In genomic region chr5:42889311-42889933, GRCh38 we compare ENCODE assay signal across 9 cellular contexts.
DNase-seq lines count a peak whose midpoint lies in the region; ATAC-seq and TF ChIP-seq lines count a peak whose summit lies in the region.
"Had no signal": no experiment of that assay in that cellular context is flagged by ENCODE, and none has a peak within 500 bp of the region (broad histone marks: within the 10 kb centered on the region; RNA-seq: fewer than 3 reads in every experiment).

No MANE protein-coding gene starts in this region.

- POLR2A ChIA-PET in activated CD4-positive, alpha-beta memory T cell treated with anti-CD3 and anti-CD28 coated beads, Interleukin-2, amount 10 ng/mL, durations not matched to agents 7 days and 5 days (lab: Charles Lee): interaction anchor here (0.7 to 1.1 kb wide), 2 partner anchors 150 to 152 kb away, joined by 3 read pairs; no protein-coding TSS in a partner anchor

- no peaks in the 10 kb centered on the region for H3K27me3 ChIP-seq in endodermal cell (ENCODE audit: control insufficient read depth, insufficient read depth, low read length, poor library complexity, severe bottlenecking)

- H3K4me3 ChIP-seq in endodermal cell (ENCODE audit: low read length): no peak overlapping the region

- no peaks in the 10 kb centered on the region for H3K36me3 ChIP-seq in endodermal cell (ENCODE audit: control insufficient read depth, insufficient read depth, low read length)

- no peaks in the 10 kb centered on the region for H3K9me3 ChIP-seq in endodermal cell (ENCODE audit: control insufficient read depth, low read length)

- H3K4me1 Mint-ChIP-seq in activated CD4-positive, alpha-beta memory T cell treated with anti-CD3 and anti-CD28 coated beads, Interleukin-2, amount 10 ng/mL, durations not matched to agents 7 days and 5 days: no peaks in the 10 kb centered on the region
- H3K4me1 Mint-ChIP-seq in endodermal cell: peaks cover 3% of the 10 kb centered on the region
- H3K4me1 Mint-ChIP-seq in mesothelial cell of epicardium: peaks cover 6% of the 10 kb centered on the region
- H3K4me1 Mint-ChIP-seq in stimulated activated effector memory CD8-positive, alpha-beta T cell treated with anti-CD3 and anti-CD28 coated beads, Interleukin-12 subunit alpha, Interleukin-12 subunit beta, amount 100 ng/mL, for 72 hours: no peaks in the 10 kb centered on the region

- H3K4me3 Mint-ChIP-seq in activated CD4-positive, alpha-beta memory T cell treated with anti-CD3 and anti-CD28 coated beads, Interleukin-2, amount 10 ng/mL, durations not matched to agents 7 days and 5 days: no peak overlapping the region
- H3K4me3 Mint-ChIP-seq in endodermal cell: no peak overlapping the region
- no peak overlapping the region for H3K4me3 Mint-ChIP-seq in mesothelial cell of epicardium
- H3K4me3 Mint-ChIP-seq in stimulated activated effector memory CD8-positive, alpha-beta T cell treated with anti-CD3 and anti-CD28 coated beads, Interleukin-12 subunit alpha, Interleukin-12 subunit beta, amount 100 ng/mL, for 72 hours: no peak overlapping the region

- no peaks in the 10 kb centered on the region for H3K4me1 ChIP-seq in endodermal cell (ENCODE audit: control insufficient read depth, insufficient read depth, low read length)

- ATAC-seq in GM21360 (IDR thresholded peaks at IDR 0.05; ENCODE audit: unreplicated experiment) (peak; percentile 91), HG03575 (IDR thresholded peaks at IDR 0.05; ENCODE audit: extremely low read depth, insufficient number of reproducible peaks, low FRiP score, unreplicated experiment) (peak; percentile 91)
- ATAC-seq in stimulated activated effector memory CD8-positive, alpha-beta T cell treated with anti-CD3 and anti-CD28 coated beads, Interleukin-12 subunit alpha, Interleukin-12 subunit beta, amount 100 ng/mL, for 72 hours: peak; percentile 89

- WGBS in endodermal cell (ENCODE audit: insufficient coverage in 1 of 2, insufficient read length in 1 of 2), 2 experiments: 0 to 33% methylated on average over 1 to 4 of the region's 4 CpGs

- no peaks in the 10 kb centered on the region for H3K36me3 Mint-ChIP-seq in activated CD4-positive, alpha-beta memory T cell treated with anti-CD3 and anti-CD28 coated beads, Interleukin-2, amount 10 ng/mL, durations not matched to agents 7 days and 5 days (ENCODE audit: low read depth)
- H3K36me3 Mint-ChIP-seq in endodermal cell (ENCODE audit: low read depth): no peaks in the 10 kb centered on the region
- no peaks in the 10 kb centered on the region for H3K36me3 Mint-ChIP-seq in mesothelial cell of epicardium
- no peaks in the 10 kb centered on the region for H3K36me3 Mint-ChIP-seq in stimulated activated effector memory CD8-positive, alpha-beta T cell treated with anti-CD3 and anti-CD28 coated beads, Interleukin-12 subunit alpha, Interleukin-12 subunit beta, amount 100 ng/mL, for 72 hours

- no peak overlapping the region for H3K27ac Mint-ChIP-seq in activated CD4-positive, alpha-beta memory T cell treated with anti-CD3 and anti-CD28 coated beads, Interleukin-2, amount 10 ng/mL, durations not matched to agents 7 days and 5 days
- H3K27ac Mint-ChIP-seq in endodermal cell (no peak overlapping the region), mesothelial cell of epicardium (no peak overlapping the region)
- H3K27ac Mint-ChIP-seq in stimulated activated effector memory CD8-positive, alpha-beta T cell treated with anti-CD3 and anti-CD28 coated beads, Interleukin-12 subunit alpha, Interleukin-12 subunit beta, amount 100 ng/mL, for 72 hours: no peak overlapping the region

- H3K27me3 Mint-ChIP-seq in activated CD4-positive, alpha-beta memory T cell treated with anti-CD3 and anti-CD28 coated beads, Interleukin-2, amount 10 ng/mL, durations not matched to agents 7 days and 5 days: peaks cover 15% of the 10 kb centered on the region
- H3K27me3 Mint-ChIP-seq in endodermal cell (ENCODE audit: insufficient read depth) (no peaks in the 10 kb centered on the region), mesothelial cell of epicardium (ENCODE audit: low read depth) (peaks cover 6% of the 10 kb centered on the region)

- CTCF ChIA-PET in activated CD4-positive, alpha-beta memory T cell treated with anti-CD3 and anti-CD28 coated beads, Interleukin-2, amount 10 ng/mL, durations not matched to agents 7 days and 5 days (lab: Charles Lee): interaction anchor here (0.6 to 3.1 kb wide), 27 partner anchors 9 to 1031 kb away, joined by 3 to 20 read pairs (median 3); partner anchors contain the start of gene GHR

- no peak overlapping the region for H3K27ac ChIP-seq in endodermal cell (ENCODE audit: low read depth, low read length)
- H3K27ac ChIP-seq: epithelial cell of prostate had no signal

- peak; percentile 16 for DNase-seq in DMS114 treated with DMSO at 0.1 percent for 48 hours (lab: John Stamatoyannopoulos, UW; ENCODE audit: unreplicated experiment)
- peak; percentile 81 for DNase-seq in NCI-H82 (lab: John Stamatoyannopoulos, UW)
- DNase-seq in activated CD4-positive, alpha-beta memory T cell treated with anti-CD3 and anti-CD28 coated beads, Interleukin-2, amount 10 ng/mL, durations not matched to agents 7 days and 5 days: peak; percentile 75
- peak; percentile 93 for DNase-seq in endodermal cell
- DNase-seq in mesothelial cell of epicardium (ENCODE audit: low spot score in 2 of 2, unreplicated experiment in 2 of 2): peak; percentile 34 to 75
- peak; percentile 50 to 77 for DNase-seq in stimulated activated effector memory CD8-positive, alpha-beta T cell treated with anti-CD3 and anti-CD28 coated beads, Interleukin-12 subunit alpha, Interleukin-12 subunit beta, amount 100 ng/mL, for 72 hours (ENCODE audit: low spot score in 2 of 2)

- TF ChIP-seq CTCF in endodermal cell (conservative IDR thresholded peaks at IDR 0.05) (peak; percentile 93), mesothelial cell of epicardium (IDR thresholded peaks at IDR 0.05; ENCODE audit: unreplicated experiment) (peak; percentile 73)

- no peaks in the 10 kb centered on the region for H3K9me3 Mint-ChIP-seq in activated CD4-positive, alpha-beta memory T cell treated with anti-CD3 and anti-CD28 coated beads, Interleukin-2, amount 10 ng/mL, durations not matched to agents 7 days and 5 days
- H3K9me3 Mint-ChIP-seq in endodermal cell (peaks cover under 1% of the 10 kb centered on the region), mesothelial cell of epicardium (no peaks in the 10 kb centered on the region)
- no peaks in the 10 kb centered on the region for H3K9me3 Mint-ChIP-seq in stimulated activated effector memory CD8-positive, alpha-beta T cell treated with anti-CD3 and anti-CD28 coated beads, Interleukin-12 subunit alpha, Interleukin-12 subunit beta, amount 100 ng/mL, for 72 hours

- H3K9ac ChIP-seq in endodermal cell (ENCODE audit: extremely low read depth, low read length, poor library complexity, severe bottlenecking): no peak overlapping the region

Comparison
In these comparisons a context has a peak if more than half of its experiments do, and no peak if none do; other contexts are left out.
1. DNase-seq: peak in every context shown above with its lines; median percentile 93 in endodermal cell; 81 in NCI-H82; 75 in activated CD4-positive, alpha-beta memory T cell treated with anti-CD3 and anti-CD28 coated beads, Interleukin-2, amount 10 ng/mL, durations not matched to agents 7 days and 5 days; 64 in stimulated activated effector memory CD8-positive, alpha-beta T cell treated with anti-CD3 and anti-CD28 coated beads, Interleukin-12 subunit alpha, Interleukin-12 subunit beta, amount 100 ng/mL, for 72 hours; 54 in mesothelial cell of epicardium; 16 in DMS114 treated with DMSO at 0.1 percent for 48 hours.